In genomic region chr1:212004888-212005287, GRCh38 we compare ENCODE assay signal across 25 cellular contexts.
"Had no signal": no experiment of that assay in that cellular context is flagged by ENCODE, and none has a peak within 500 bp of the region (broad histone marks: within the 10 kb centered on the region; RNA-seq: fewer than 3 reads in every experiment).

No MANE protein-coding gene starts in this region.

- H3K27me3 ChIP-seq: brain microvascular endothelial cell, cardiac muscle cell had no signal

- H3K27ac ChIP-seq: brain microvascular endothelial cell, cardiac muscle cell, SK-N-MC had no signal

- H3K4me3 ChIP-seq: cardiac muscle cell, SK-N-MC had no signal

- DNase-seq: activated CD4-positive, alpha-beta memory T cell treated with anti-CD3 and anti-CD28 coated beads, Interleukin-2, amount 10 ng/mL, durations not matched to agents 7 days and 5 days; activated CD4-positive, alpha-beta T cell treated with anti-CD3 and anti-CD28 coated beads for 36 hours; activated CD4-positive, alpha-beta T cell treated with anti-CD3 and anti-CD28 coated beads, Interleukin-2, amount 50 U/mL, for 1 hour; activated CD8-positive, alpha-beta memory T cell treated with anti-CD3 and anti-CD28 coated beads, Interleukin-2, amount 50 U/mL, for 4 hours; activated gamma-delta T cell treated with Interleukin-2 at 50 U/mL for 16 hours; activated naive CD4-positive, alpha-beta T cell treated with anti-CD3 and anti-CD28 coated beads, Interleukin-2, amount 10 ng/mL, durations not matched to agents 7 days and 5 days; activated naive CD8-positive, alpha-beta T cell treated with anti-CD3 and anti-CD28 coated beads for 36 hours; activated T-cell treated with anti-CD3 and anti-CD28 coated beads, Interleukin-2, amount 50 U/mL, for 72 hours; brain microvascular endothelial cell; cerebellar nuclear complex; Kasumi-1; NCI-H1092; NCI-H1417; NCI-H1694 treated with DMSO at 0.1 percent for 48 hours; NCI-H2029 treated with DMSO at 0.1 percent for 48 hours; NCI-H510A treated with DMSO at 0.1 percent for 48 hours; NCI-H69; NK-92 treated with Interleukin-12 subunit alpha and Interleukin-12 subunit beta, amount 100 ng/mL, for 24 hours; OCI-M1; RPMI8226; T-cell; T-helper 2 cell; T1000 had no signal
